In genomic region chr5:473344-474192, GRCh38 we compare ENCODE assay signal across 8 cellular contexts. TPM values are rescaled to one million over a fixed set of nuclear protein-coding genes. Genes with fewer than 3 reads are reported as not detected.
DNase-seq lines count a peak whose midpoint lies in the region; ATAC-seq and TF ChIP-seq lines count a peak whose summit lies in the region.

No MANE protein-coding gene starts in this region.

- peak overlapping the region; percentile 71 for H3K4me3 ChIP-seq in fibroblast of pulmonary artery (replicated peaks; ENCODE audit: low read depth, low read length)

- peak; percentile 32 for ATAC-seq in HG02870 (IDR thresholded peaks at IDR 0.05; ENCODE audit: unreplicated experiment)
- peak; percentile 39 to 48 for ATAC-seq in activated T-cell treated with anti-CD3 and anti-CD28 coated beads, Interleukin-2, amount 50 U/mL, for 4 hours

- H3K27me3 Mint-ChIP-seq in activated T-cell treated with anti-CD3 and anti-CD28 coated beads, Interleukin-2, amount 50 U/mL, for 4 hours (ENCODE audit: low read depth), result peaks cover 10% of the 10 kb centered on the region
- peaks cover 42% of the 10 kb centered on the region for H3K27me3 Mint-ChIP-seq in nephron progenitor cell (ENCODE audit: low read depth, poor library complexity)

- peak in 4 of 6 experiments; percentile 42 to 63 (median 49) for DNase-seq in stimulated activated naive CD4-positive, alpha-beta T cell (lab: John Stamatoyannopoulos, UW)
- no peak for DNase-seq in stimulated activated naive CD4-positive, alpha-beta T cell treated with Interleukin-2 at 50 U/mL for 16 hours (lab: John Stamatoyannopoulos, UW)
- peak; percentile 32 for DNase-seq in NCI-H146 treated with DMSO at 0.1 percent for 48 hours (lab: John Stamatoyannopoulos, UW; ENCODE audit: unreplicated experiment)
- peak; percentile 17 for DNase-seq in activated T-cell treated with anti-CD3 and anti-CD28 coated beads, Interleukin-2, amount 50 U/mL, for 4 hours
- peak; percentile 39 for DNase-seq in fibroblast of pulmonary artery (ENCODE audit: low read depth)
- peak; percentile 58 for DNase-seq in nephron progenitor cell
- DNase-seq in NK-92 (lab: John Stamatoyannopoulos, UW; ENCODE audit: unreplicated experiment), result no peak

- H3K27ac Mint-ChIP-seq in nephron progenitor cell, result no peak overlapping the region

- H3K9me3 Mint-ChIP-seq in activated T-cell treated with anti-CD3 and anti-CD28 coated beads, Interleukin-2, amount 50 U/mL, for 4 hours, result no peaks in the 10 kb centered on the region
- no peaks in the 10 kb centered on the region for H3K9me3 Mint-ChIP-seq in nephron progenitor cell

- H3K36me3 Mint-ChIP-seq in activated T-cell treated with anti-CD3 and anti-CD28 coated beads, Interleukin-2, amount 50 U/mL, for 4 hours (ENCODE audit: insufficient read depth), result peaks cover 11% of the 10 kb centered on the region
- peaks cover 5% of the 10 kb centered on the region for H3K36me3 Mint-ChIP-seq in nephron progenitor cell (ENCODE audit: low read depth)

- H3K4me1 Mint-ChIP-seq in activated T-cell treated with anti-CD3 and anti-CD28 coated beads, Interleukin-2, amount 50 U/mL, for 4 hours (ENCODE audit: low read depth), result peaks cover 18% of the 10 kb centered on the region
- H3K4me1 Mint-ChIP-seq in nephron progenitor cell, result peaks cover 17% of the 10 kb centered on the region

- TF ChIP-seq CTCF in fibroblast of pulmonary artery (IDR thresholded peaks at IDR 0.05; ENCODE audit: low read length, missing control alignments) (no peak), nephron progenitor cell (IDR thresholded peaks at IDR 0.05) (no peak)

- H3K4me3 Mint-ChIP-seq in activated T-cell treated with anti-CD3 and anti-CD28 coated beads, Interleukin-2, amount 50 U/mL, for 4 hours, result peak overlapping the region; percentile 89
- H3K4me3 Mint-ChIP-seq in nephron progenitor cell, result peak overlapping the region; percentile 84

RNA-seq across cellular contexts. Expression of gene EXOC3, which starts 30.6 kb away (rescaled TPM):
- 10 to 100 TPM; 62.7 to 78.3 (median 67.2) TPM for total RNA-seq in activated T-cell treated with anti-CD3 and anti-CD28 coated beads, Interleukin-2, amount 50 U/mL, for 4 hours

RNA-seq across cellular contexts. Expression of gene SLC9A3, which starts 50.7 kb away (rescaled TPM):
- 1 to 10 TPM; 3.4 to 4.9 (median 3.5) TPM for total RNA-seq in activated T-cell treated with anti-CD3 and anti-CD28 coated beads, Interleukin-2, amount 50 U/mL, for 4 hours

Comparison
In these comparisons a context has a peak if more than half of its experiments do, and no peak if none do; other contexts are left out.
1. DNase-seq: peak in stimulated activated naive CD4-positive, alpha-beta T cell (4 of 6), NCI-H146 treated with DMSO at 0.1 percent for 48 hours (single experiment), activated T-cell treated with anti-CD3 and anti-CD28 coated beads, Interleukin-2, amount 50 U/mL, for 4 hours (single experiment), fibroblast of pulmonary artery (single experiment) and nephron progenitor cell (single experiment); none in stimulated activated naive CD4-positive, alpha-beta T cell treated with Interleukin-2 at 50 U/mL for 16 hours (single experiment) and NK-92 (single experiment).